1 cellular context compared by ENCODE assay signal in genomic region chr19:51086153-51086850, GRCh38.
TF ChIP-seq lines count a peak whose summit lies in the region.

No MANE protein-coding gene starts in this region.

TF ChIP-seq in SK-N-SH treated with all-trans-retinoic acid at 6 μM for 48 hours, 23 proteins besides CTCF, POLR2A, EP300 and RAD21 (continued from another document):
- no peak for TF ChIP-seq ARNTL (CRISPR knock-in tag; IDR thresholded peaks at IDR 0.05; ENCODE audit: borderline replicate concordance, low read depth)
